ENCODE assay signal across 1 cellular context in the genomic region with DNA sequence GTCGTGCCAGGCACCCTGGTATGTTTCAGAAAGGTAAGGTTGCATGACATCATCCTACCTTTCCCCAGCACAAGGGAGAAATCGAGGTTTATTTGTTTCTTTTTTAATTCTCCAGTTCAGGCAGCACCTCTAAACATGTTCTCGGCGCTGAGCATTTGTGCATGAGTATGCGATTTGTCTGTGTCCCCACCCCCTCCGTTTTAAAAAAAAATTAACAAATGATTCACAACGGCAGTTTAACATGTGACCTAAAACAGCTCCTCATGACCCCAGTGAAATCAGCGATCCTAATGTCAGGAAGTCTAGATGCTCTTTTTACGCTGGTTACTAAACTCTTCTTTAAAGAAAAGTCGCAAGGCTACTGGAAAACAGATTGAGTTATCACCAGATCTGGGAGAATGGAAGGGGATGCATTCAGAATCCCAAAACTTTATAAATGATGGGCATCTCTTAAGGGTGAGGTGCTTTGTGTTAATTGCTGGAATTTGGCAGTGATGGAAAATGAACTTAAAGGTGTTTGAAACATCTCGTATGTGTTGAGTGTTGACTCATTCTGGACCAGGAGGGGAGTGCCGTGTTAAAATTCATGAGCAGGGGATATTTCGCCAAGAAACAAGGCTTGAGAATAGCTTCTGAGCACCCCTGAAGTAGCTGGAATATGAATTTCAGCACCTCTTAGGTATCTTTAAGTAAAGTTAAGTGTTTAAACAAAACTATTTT.
TF ChIP-seq lines count a peak whose summit lies in the region.

No MANE protein-coding gene starts in this region.

TF ChIP-seq in K562, 482 proteins besides CTCF, POLR2A, EP300 and RAD21 (continued from another document):
- TF ChIP-seq, protein P1, sequence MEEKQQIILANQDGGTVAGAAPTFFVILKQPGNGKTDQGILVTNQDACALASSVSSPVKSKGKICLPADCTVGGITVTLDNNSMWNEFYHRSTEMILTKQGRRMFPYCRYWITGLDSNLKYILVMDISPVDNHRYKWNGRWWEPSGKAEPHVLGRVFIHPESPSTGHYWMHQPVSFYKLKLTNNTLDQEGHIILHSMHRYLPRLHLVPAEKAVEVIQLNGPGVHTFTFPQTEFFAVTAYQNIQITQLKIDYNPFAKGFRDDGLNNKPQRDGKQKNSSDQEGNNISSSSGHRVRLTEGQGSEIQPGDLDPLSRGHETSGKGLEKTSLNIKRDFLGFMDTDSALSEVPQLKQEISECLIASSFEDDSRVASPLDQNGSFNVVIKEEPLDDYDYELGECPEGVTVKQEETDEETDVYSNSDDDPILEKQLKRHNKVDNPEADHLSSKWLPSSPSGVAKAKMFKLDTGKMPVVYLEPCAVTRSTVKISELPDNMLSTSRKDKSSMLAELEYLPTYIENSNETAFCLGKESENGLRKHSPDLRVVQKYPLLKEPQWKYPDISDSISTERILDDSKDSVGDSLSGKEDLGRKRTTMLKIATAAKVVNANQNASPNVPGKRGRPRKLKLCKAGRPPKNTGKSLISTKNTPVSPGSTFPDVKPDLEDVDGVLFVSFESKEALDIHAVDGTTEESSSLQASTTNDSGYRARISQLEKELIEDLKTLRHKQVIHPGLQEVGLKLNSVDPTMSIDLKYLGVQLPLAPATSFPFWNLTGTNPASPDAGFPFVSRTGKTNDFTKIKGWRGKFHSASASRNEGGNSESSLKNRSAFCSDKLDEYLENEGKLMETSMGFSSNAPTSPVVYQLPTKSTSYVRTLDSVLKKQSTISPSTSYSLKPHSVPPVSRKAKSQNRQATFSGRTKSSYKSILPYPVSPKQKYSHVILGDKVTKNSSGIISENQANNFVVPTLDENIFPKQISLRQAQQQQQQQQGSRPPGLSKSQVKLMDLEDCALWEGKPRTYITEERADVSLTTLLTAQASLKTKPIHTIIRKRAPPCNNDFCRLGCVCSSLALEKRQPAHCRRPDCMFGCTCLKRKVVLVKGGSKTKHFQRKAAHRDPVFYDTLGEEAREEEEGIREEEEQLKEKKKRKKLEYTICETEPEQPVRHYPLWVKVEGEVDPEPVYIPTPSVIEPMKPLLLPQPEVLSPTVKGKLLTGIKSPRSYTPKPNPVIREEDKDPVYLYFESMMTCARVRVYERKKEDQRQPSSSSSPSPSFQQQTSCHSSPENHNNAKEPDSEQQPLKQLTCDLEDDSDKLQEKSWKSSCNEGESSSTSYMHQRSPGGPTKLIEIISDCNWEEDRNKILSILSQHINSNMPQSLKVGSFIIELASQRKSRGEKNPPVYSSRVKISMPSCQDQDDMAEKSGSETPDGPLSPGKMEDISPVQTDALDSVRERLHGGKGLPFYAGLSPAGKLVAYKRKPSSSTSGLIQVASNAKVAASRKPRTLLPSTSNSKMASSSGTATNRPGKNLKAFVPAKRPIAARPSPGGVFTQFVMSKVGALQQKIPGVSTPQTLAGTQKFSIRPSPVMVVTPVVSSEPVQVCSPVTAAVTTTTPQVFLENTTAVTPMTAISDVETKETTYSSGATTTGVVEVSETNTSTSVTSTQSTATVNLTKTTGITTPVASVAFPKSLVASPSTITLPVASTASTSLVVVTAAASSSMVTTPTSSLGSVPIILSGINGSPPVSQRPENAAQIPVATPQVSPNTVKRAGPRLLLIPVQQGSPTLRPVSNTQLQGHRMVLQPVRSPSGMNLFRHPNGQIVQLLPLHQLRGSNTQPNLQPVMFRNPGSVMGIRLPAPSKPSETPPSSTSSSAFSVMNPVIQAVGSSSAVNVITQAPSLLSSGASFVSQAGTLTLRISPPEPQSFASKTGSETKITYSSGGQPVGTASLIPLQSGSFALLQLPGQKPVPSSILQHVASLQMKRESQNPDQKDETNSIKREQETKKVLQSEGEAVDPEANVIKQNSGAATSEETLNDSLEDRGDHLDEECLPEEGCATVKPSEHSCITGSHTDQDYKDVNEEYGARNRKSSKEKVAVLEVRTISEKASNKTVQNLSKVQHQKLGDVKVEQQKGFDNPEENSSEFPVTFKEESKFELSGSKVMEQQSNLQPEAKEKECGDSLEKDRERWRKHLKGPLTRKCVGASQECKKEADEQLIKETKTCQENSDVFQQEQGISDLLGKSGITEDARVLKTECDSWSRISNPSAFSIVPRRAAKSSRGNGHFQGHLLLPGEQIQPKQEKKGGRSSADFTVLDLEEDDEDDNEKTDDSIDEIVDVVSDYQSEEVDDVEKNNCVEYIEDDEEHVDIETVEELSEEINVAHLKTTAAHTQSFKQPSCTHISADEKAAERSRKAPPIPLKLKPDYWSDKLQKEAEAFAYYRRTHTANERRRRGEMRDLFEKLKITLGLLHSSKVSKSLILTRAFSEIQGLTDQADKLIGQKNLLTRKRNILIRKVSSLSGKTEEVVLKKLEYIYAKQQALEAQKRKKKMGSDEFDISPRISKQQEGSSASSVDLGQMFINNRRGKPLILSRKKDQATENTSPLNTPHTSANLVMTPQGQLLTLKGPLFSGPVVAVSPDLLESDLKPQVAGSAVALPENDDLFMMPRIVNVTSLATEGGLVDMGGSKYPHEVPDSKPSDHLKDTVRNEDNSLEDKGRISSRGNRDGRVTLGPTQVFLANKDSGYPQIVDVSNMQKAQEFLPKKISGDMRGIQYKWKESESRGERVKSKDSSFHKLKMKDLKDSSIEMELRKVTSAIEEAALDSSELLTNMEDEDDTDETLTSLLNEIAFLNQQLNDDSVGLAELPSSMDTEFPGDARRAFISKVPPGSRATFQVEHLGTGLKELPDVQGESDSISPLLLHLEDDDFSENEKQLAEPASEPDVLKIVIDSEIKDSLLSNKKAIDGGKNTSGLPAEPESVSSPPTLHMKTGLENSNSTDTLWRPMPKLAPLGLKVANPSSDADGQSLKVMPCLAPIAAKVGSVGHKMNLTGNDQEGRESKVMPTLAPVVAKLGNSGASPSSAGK (IDR thresholded peaks at IDR 0.05): no peak; the same call in 1 of the 2 replicates
- TF ChIP-seq, protein P2, sequence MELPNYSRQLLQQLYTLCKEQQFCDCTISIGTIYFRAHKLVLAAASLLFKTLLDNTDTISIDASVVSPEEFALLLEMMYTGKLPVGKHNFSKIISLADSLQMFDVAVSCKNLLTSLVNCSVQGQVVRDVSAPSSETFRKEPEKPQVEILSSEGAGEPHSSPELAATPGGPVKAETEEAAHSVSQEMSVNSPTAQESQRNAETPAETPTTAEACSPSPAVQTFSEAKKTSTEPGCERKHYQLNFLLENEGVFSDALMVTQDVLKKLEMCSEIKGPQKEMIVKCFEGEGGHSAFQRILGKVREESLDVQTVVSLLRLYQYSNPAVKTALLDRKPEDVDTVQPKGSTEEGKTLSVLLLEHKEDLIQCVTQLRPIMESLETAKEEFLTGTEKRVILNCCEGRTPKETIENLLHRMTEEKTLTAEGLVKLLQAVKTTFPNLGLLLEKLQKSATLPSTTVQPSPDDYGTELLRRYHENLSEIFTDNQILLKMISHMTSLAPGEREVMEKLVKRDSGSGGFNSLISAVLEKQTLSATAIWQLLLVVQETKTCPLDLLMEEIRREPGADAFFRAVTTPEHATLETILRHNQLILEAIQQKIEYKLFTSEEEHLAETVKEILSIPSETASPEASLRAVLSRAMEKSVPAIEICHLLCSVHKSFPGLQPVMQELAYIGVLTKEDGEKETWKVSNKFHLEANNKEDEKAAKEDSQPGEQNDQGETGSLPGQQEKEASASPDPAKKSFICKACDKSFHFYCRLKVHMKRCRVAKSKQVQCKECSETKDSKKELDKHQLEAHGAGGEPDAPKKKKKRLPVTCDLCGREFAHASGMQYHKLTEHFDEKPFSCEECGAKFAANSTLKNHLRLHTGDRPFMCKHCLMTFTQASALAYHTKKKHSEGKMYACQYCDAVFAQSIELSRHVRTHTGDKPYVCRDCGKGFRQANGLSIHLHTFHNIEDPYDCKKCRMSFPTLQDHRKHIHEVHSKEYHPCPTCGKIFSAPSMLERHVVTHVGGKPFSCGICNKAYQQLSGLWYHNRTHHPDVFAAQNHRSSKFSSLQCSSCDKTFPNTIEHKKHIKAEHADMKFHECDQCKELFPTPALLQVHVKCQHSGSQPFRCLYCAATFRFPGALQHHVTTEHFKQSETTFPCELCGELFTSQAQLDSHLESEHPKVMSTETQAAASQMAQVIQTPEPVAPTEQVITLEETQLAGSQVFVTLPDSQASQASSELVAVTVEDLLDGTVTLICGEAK (IDR thresholded peaks at IDR 0.05): no peak
- TF ChIP-seq, protein P2 (CRISPR knock-in tag; IDR thresholded peaks at IDR 0.05): no peak
- no peak for TF ChIP-seq CXXC5 (CRISPR knock-in tag; IDR thresholded peaks at IDR 0.05)
- TF ChIP-seq, protein P3, sequence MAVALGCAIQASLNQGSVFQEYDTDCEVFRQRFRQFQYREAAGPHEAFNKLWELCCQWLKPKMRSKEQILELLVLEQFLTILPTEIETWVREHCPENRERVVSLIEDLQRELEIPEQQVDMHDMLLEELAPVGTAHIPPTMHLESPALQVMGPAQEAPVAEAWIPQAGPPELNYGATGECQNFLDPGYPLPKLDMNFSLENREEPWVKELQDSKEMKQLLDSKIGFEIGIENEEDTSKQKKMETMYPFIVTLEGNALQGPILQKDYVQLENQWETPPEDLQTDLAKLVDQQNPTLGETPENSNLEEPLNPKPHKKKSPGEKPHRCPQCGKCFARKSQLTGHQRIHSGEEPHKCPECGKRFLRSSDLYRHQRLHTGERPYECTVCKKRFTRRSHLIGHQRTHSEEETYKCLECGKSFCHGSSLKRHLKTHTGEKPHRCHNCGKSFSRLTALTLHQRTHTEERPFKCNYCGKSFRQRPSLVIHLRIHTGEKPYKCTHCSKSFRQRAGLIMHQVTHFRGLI (CRISPR knock-in tag; IDR thresholded peaks at IDR 0.05): no peak
- TF ChIP-seq TAF7 (tag; IDR thresholded peaks at IDR 0.05): 0 out of 2 replicates have a peak, but pooled peaks have one; percentile 5
- 0 out of 2 replicates have a peak, but pooled peaks have one; percentile 15 for TF ChIP-seq MYC (IDR thresholded peaks at IDR 0.05; ENCODE audit: low read depth, low read length)
- no peak for TF ChIP-seq MYC (CRISPR knock-in tag; IDR thresholded peaks at IDR 0.05; ENCODE audit: borderline replicate concordance, low read depth)
- TF ChIP-seq, protein P4, sequence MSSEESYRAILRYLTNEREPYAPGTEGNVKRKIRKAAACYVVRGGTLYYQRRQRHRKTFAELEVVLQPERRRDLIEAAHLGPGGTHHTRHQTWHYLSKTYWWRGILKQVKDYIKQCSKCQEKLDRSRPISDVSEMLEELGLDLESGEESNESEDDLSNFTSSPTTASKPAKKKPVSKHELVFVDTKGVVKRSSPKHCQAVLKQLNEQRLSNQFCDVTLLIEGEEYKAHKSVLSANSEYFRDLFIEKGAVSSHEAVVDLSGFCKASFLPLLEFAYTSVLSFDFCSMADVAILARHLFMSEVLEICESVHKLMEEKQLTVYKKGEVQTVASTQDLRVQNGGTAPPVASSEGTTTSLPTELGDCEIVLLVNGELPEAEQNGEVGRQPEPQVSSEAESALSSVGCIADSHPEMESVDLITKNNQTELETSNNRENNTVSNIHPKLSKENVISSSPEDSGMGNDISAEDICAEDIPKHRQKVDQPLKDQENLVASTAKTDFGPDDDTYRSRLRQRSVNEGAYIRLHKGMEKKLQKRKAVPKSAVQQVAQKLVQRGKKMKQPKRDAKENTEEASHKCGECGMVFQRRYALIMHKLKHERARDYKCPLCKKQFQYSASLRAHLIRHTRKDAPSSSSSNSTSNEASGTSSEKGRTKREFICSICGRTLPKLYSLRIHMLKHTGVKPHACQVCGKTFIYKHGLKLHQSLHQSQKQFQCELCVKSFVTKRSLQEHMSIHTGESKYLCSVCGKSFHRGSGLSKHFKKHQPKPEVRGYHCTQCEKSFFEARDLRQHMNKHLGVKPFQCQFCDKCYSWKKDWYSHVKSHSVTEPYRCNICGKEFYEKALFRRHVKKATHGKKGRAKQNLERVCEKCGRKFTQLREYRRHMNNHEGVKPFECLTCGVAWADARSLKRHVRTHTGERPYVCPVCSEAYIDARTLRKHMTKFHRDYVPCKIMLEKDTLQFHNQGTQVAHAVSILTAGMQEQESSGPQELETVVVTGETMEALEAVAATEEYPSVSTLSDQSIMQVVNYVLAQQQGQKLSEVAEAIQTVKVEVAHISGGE (CRISPR knock-in tag; IDR thresholded peaks at IDR 0.05): 0 out of 6 replicates have a peak, but pooled peaks of 1 of the 3 experiments have one; percentile 9
- TF ChIP-seq, protein P5, sequence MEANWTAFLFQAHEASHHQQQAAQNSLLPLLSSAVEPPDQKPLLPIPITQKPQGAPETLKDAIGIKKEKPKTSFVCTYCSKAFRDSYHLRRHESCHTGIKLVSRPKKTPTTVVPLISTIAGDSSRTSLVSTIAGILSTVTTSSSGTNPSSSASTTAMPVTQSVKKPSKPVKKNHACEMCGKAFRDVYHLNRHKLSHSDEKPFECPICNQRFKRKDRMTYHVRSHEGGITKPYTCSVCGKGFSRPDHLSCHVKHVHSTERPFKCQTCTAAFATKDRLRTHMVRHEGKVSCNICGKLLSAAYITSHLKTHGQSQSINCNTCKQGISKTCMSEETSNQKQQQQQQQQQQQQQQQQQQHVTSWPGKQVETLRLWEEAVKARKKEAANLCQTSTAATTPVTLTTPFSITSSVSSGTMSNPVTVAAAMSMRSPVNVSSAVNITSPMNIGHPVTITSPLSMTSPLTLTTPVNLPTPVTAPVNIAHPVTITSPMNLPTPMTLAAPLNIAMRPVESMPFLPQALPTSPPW (CRISPR knock-in tag; IDR thresholded peaks at IDR 0.05): no peak; the same call in 1 of the 2 replicates
- TF ChIP-seq FOXM1 (IDR thresholded peaks at IDR 0.05; ENCODE audit: low read depth): peak; percentile 77
- no peak for TF ChIP-seq FOXM1 (CRISPR knock-in tag; IDR thresholded peaks at IDR 0.05; ENCODE audit: low read depth)
- TF ChIP-seq NR2C2 (CRISPR knock-in tag; IDR thresholded peaks at IDR 0.05): no peak
- peak; percentile 72 for TF ChIP-seq NR2C2 (tag; IDR thresholded peaks at IDR 0.05)
- TF ChIP-seq HSF4 (CRISPR knock-in tag; IDR thresholded peaks at IDR 0.05; ENCODE audit: borderline replicate concordance): no peak
